Comparison of ENCODE assay signal across 22 cellular contexts in the genomic region with DNA sequence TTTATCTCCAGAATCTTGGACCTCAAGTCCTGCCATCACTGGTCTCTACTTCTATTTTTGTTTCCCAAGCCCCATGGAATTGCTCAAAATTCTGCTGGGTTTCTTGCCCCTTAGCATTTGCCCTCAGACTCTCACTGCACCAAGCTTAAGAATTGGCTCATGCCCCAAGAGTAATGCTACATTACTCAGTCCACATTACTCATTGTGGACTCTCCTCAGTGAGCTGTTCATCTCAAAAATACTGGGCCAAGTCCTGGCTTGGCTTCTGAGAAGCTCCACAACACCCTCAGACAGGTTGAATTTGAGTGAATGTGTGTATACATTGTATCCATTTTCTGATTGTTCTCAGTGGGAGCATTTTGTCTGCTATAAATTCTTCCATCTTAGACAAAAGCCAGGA.
A peak's percentile ranks its signal among the peaks of the same experiment; 100 is the strongest.
DNase-seq lines count a peak whose midpoint lies in the region; ATAC-seq, FAIRE-seq and TF ChIP-seq lines count a peak whose summit lies in the region.
"Had no signal": no experiment of that assay in that cellular context is flagged by ENCODE, and none has a peak within 500 bp of the region (broad histone marks: within the 10 kb centered on the region; RNA-seq: fewer than 3 reads in every experiment).

No MANE protein-coding gene starts in this region.

- CTCF ChIA-PET in activated CD8-positive, alpha-beta memory T cell treated with anti-CD3 and anti-CD28 coated beads, Interleukin-2, amount 10 ng/mL, durations not matched to agents 7 days and 5 days (lab: Charles Lee): interaction anchor here (2.3 kb wide), 1 partner anchor 11 kb away, joined by 10 read pairs; no protein-coding TSS in a partner anchor
- CTCF ChIA-PET in PC-9 (lab: Charles Lee): no interaction called here

- H3K9me3 Mint-ChIP-seq in activated CD8-positive, alpha-beta memory T cell treated with anti-CD3 and anti-CD28 coated beads, Interleukin-2, amount 10 ng/mL, durations not matched to agents 7 days and 5 days (ENCODE audit: low read depth): no peaks in the 10 kb centered on the region
- H3K9me3 Mint-ChIP-seq: activated naive CD4-positive, alpha-beta T cell treated with anti-CD3 and anti-CD28 coated beads, Interleukin-2, amount 10 ng/mL, durations not matched to agents 7 days and 5 days had no signal

- H3K4me1 ChIP-seq in foreskin keratinocyte: no peaks in the 10 kb centered on the region
- H3K4me1 ChIP-seq in PC-9 (replicated peaks; ENCODE audit: insufficient read depth): peaks cover 8% of the 10 kb centered on the region; the same call in 1 of the 2 replicates
- no peaks in the 10 kb centered on the region for H3K4me1 ChIP-seq in adrenal gland (replicated peaks in 1 of 2)
- H3K4me1 ChIP-seq: HAP-1, right atrium auricular region, suprapubic skin had no signal

- H3K27me3 ChIP-seq in MG63 (no peaks in the 10 kb centered on the region), bronchial epithelial cell (ENCODE audit: control insufficient read depth, insufficient read depth, low read length) (no peaks in the 10 kb centered on the region), foreskin keratinocyte (no peaks in the 10 kb centered on the region), PC-9 (ENCODE audit: insufficient read depth, low read depth) (no peaks in the 10 kb centered on the region), adrenal gland (no peaks in the 10 kb centered on the region)
- H3K27me3 ChIP-seq: brain microvascular endothelial cell, neutrophil, right atrium auricular region, suprapubic skin had no signal

- no peak for TF ChIP-seq POLR2A in adrenal gland (IDR thresholded peaks at IDR 0.05)

- H4K20me1 ChIP-seq in PC-9 (ENCODE audit: insufficient read depth): no peaks in the 10 kb centered on the region

- no peaks in the 10 kb centered on the region for H3K4me1 Mint-ChIP-seq in activated CD8-positive, alpha-beta memory T cell treated with anti-CD3 and anti-CD28 coated beads, Interleukin-2, amount 10 ng/mL, durations not matched to agents 7 days and 5 days
- H3K4me1 Mint-ChIP-seq: activated naive CD4-positive, alpha-beta T cell treated with anti-CD3 and anti-CD28 coated beads, Interleukin-2, amount 10 ng/mL, durations not matched to agents 7 days and 5 days; CD4-positive, CD25-positive, alpha-beta regulatory T cell had no signal

- ATAC-seq in foreskin keratinocyte (peak; percentile 83), HG03342 (IDR thresholded peaks at IDR 0.05; ENCODE audit: unreplicated experiment) (no peak)
- ATAC-seq in activated CD8-positive, alpha-beta memory T cell treated with anti-CD3 and anti-CD28 coated beads, Interleukin-2, amount 10 ng/mL, durations not matched to agents 7 days and 5 days: no peak
- ATAC-seq: left ventricle myocardium superior, mucosa of descending colon, Right ventricle myocardium inferior had no signal

- H3K9me2 ChIP-seq in PC-9 (ENCODE audit: insufficient read depth): no peaks in the 10 kb centered on the region

- POLR2A ChIA-PET in PC-9 (lab: Charles Lee; ENCODE audit: unreplicated experiment): interaction anchor here (0.7 kb wide), 1 partner anchor 12 kb away, joined by 3 read pairs; no protein-coding TSS in a partner anchor

- peak; percentile 18 for DNase-seq in AG09309 (ENCODE audit: low read depth)
- peak; percentile 77 for DNase-seq in MG63
- DNase-seq in bronchial epithelial cell (ENCODE audit: low read depth): peak; percentile 82
- peak; percentile 35 to 70 for DNase-seq in foreskin keratinocyte
- DNase-seq in activated CD8-positive, alpha-beta memory T cell treated with anti-CD3 and anti-CD28 coated beads, Interleukin-2, amount 10 ng/mL, durations not matched to agents 7 days and 5 days: no peak
- DNase-seq in PC-9: no peak
- no peak for DNase-seq in adrenal gland
- DNase-seq: activated CD4-positive, alpha-beta memory T cell treated with anti-CD3 and anti-CD28 coated beads for 36 hours; activated naive CD4-positive, alpha-beta T cell treated with anti-CD3 and anti-CD28 coated beads, Interleukin-2, amount 10 ng/mL, durations not matched to agents 7 days and 5 days; brain microvascular endothelial cell; CD4-positive, CD25-positive, alpha-beta regulatory T cell; DMS 273 treated with DMSO at 0.1 percent for 48 hours; left ventricle myocardium superior; MM.1S; mucosa of descending colon had no signal

- TF ChIP-seq CTCF in AG09309 (IDR thresholded peaks at IDR 0.05; ENCODE audit: control insufficient read depth, insufficient read depth, low read depth, low read length, missing control alignments) (no peak), bronchial epithelial cell (IDR thresholded peaks at IDR 0.05; ENCODE audit: insufficient read depth, low read length, severe bottlenecking) (no peak), foreskin keratinocyte (conservative IDR thresholded peaks at IDR 0.05) (no peak), PC-9 (conservative IDR thresholded peaks at IDR 0.05) (no peak), adrenal gland (IDR thresholded peaks at IDR 0.05) (no peak)

- H3K4me3 ChIP-seq in AG09309 (ENCODE audit: control insufficient read depth, low read depth, low read length): no peak overlapping the region
- no peak overlapping the region for H3K4me3 ChIP-seq in MG63
- no peak overlapping the region for H3K4me3 ChIP-seq in bronchial epithelial cell (ENCODE audit: low read depth, low read length)
- H3K4me3 ChIP-seq in PC-9: no peak overlapping the region
- H3K4me3 ChIP-seq in adrenal gland: no peak overlapping the region
- H3K4me3 ChIP-seq: HAP-1, mucosa of descending colon, right atrium auricular region, suprapubic skin had no signal

- H3K4me3 Mint-ChIP-seq in activated CD8-positive, alpha-beta memory T cell treated with anti-CD3 and anti-CD28 coated beads, Interleukin-2, amount 10 ng/mL, durations not matched to agents 7 days and 5 days: no peak overlapping the region
- H3K4me3 Mint-ChIP-seq: activated CD4-positive, alpha-beta memory T cell treated with anti-CD3 and anti-CD28 coated beads for 36 hours; activated naive CD4-positive, alpha-beta T cell treated with anti-CD3 and anti-CD28 coated beads, Interleukin-2, amount 10 ng/mL, durations not matched to agents 7 days and 5 days; CD4-positive, CD25-positive, alpha-beta regulatory T cell had no signal

- no peak overlapping the region for H3K4me2 ChIP-seq in PC-9

- no peak overlapping the region for H2AFZ ChIP-seq in PC-9

- BruUV-seq in PC-9 (replicated peaks; lab: Mats Ljungman, UMichigan): no TSS peak

- H3K79me2 ChIP-seq in PC-9 (ENCODE audit: low read depth): no peaks in the 10 kb centered on the region

- FAIRE-seq in bronchial epithelial cell (lab: Jason Lieb, UNC): no peak
- FAIRE-seq: GM12892 had no signal

- H3K36me3 Mint-ChIP-seq in activated CD8-positive, alpha-beta memory T cell treated with anti-CD3 and anti-CD28 coated beads, Interleukin-2, amount 10 ng/mL, durations not matched to agents 7 days and 5 days: no peaks in the 10 kb centered on the region
- H3K36me3 Mint-ChIP-seq: activated CD4-positive, alpha-beta memory T cell treated with anti-CD3 and anti-CD28 coated beads for 36 hours; activated naive CD4-positive, alpha-beta T cell treated with anti-CD3 and anti-CD28 coated beads, Interleukin-2, amount 10 ng/mL, durations not matched to agents 7 days and 5 days; CD4-positive, CD25-positive, alpha-beta regulatory T cell had no signal

- H3K27ac ChIP-seq in foreskin keratinocyte (no peak overlapping the region), PC-9 (no peak overlapping the region), adrenal gland (no peak overlapping the region)
- H3K27ac ChIP-seq: brain microvascular endothelial cell, neutrophil, right atrium auricular region, suprapubic skin had no signal

- peaks cover 4% of the 10 kb centered on the region for H3K9me3 ChIP-seq in MG63
- H3K9me3 ChIP-seq in PC-9 (ENCODE audit: insufficient read depth, low read depth): no peaks in the 10 kb centered on the region
- no peaks in the 10 kb centered on the region for H3K9me3 ChIP-seq in adrenal gland (replicated peaks in 1 of 3)
- H3K9me3 ChIP-seq: HAP-1, mucosa of descending colon, neutrophil, right atrium auricular region, suprapubic skin had no signal

- no peaks in the 10 kb centered on the region for H3K36me3 ChIP-seq in MG63
- no peaks in the 10 kb centered on the region for H3K36me3 ChIP-seq in bronchial epithelial cell (ENCODE audit: control insufficient read depth, insufficient read depth, low read length)
- H3K36me3 ChIP-seq in PC-9 (ENCODE audit: low read depth): no peaks in the 10 kb centered on the region
- H3K36me3 ChIP-seq in adrenal gland (replicated peaks in 1 of 2): no peaks in the 10 kb centered on the region
- H3K36me3 ChIP-seq: brain microvascular endothelial cell, HAP-1, neutrophil, right atrium auricular region, suprapubic skin had no signal

- peaks cover 6% of the 10 kb centered on the region for H3K27me3 Mint-ChIP-seq in activated CD8-positive, alpha-beta memory T cell treated with anti-CD3 and anti-CD28 coated beads, Interleukin-2, amount 10 ng/mL, durations not matched to agents 7 days and 5 days
- H3K27me3 Mint-ChIP-seq: activated CD4-positive, alpha-beta memory T cell treated with anti-CD3 and anti-CD28 coated beads for 36 hours; activated naive CD4-positive, alpha-beta T cell treated with anti-CD3 and anti-CD28 coated beads, Interleukin-2, amount 10 ng/mL, durations not matched to agents 7 days and 5 days had no signal

- no peaks in the 10 kb centered on the region for H3F3A ChIP-seq in PC-9 (ENCODE audit: insufficient read depth, low read depth)

- intact Hi-C loops in PC-9 (cut with micrococcal nuclease; ENCODE audit: unreplicated experiment) (no loop called here), adrenal gland (cut with DNase I) (no loop called here)

- no peak overlapping the region for H3K27ac Mint-ChIP-seq in activated CD8-positive, alpha-beta memory T cell treated with anti-CD3 and anti-CD28 coated beads, Interleukin-2, amount 10 ng/mL, durations not matched to agents 7 days and 5 days
- H3K27ac Mint-ChIP-seq: activated CD4-positive, alpha-beta memory T cell treated with anti-CD3 and anti-CD28 coated beads for 36 hours; activated naive CD4-positive, alpha-beta T cell treated with anti-CD3 and anti-CD28 coated beads, Interleukin-2, amount 10 ng/mL, durations not matched to agents 7 days and 5 days; CD4-positive, CD25-positive, alpha-beta regulatory T cell had no signal

Comparison
In these comparisons a context has a peak if more than half of its experiments do, and no peak if none do; other contexts are left out.
1. DNase-seq: peak in AG09309 (single experiment), MG63 (single experiment), bronchial epithelial cell (single experiment) and foreskin keratinocyte (2 of 2); none in activated CD8-positive, alpha-beta memory T cell treated with anti-CD3 and anti-CD28 coated beads, Interleukin-2, amount 10 ng/mL, durations not matched to agents 7 days and 5 days (single experiment), PC-9 (0 of 2) and adrenal gland (0 of 7).